ENCODE assay signal across 11 cellular contexts in the genomic region with DNA sequence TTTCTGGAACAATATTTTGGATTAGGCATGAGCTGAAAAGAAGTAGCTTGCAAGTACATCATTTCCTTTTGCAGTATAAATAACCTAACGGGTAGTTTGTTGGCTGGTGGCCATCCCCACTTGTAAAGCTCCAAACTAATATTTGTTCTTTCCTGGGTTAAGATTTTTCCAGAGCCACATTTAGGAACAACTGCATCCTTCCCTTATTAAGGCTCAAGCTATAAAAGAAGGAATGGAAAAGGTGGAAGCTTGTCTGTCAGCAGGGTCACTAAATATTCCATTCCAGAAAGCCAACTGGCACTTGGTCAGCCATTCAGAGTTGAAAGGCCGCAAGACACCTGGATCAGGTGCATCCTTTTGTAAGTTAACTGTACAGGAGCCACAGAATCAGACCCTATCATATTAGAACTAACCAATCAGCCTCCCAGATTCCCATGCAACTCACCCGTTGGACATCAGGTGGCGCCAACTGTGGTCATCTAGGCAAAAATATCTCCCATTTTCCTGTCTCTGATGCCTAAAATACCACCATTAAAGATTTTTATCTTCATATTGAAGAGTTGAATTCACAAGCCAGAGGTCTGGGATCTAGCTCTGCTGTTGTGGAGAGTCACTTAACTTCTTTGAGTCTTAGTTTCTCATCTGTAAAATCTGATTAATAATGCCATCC.
DNase-seq lines count a peak whose midpoint lies in the region; ATAC-seq, FAIRE-seq and TF ChIP-seq lines count a peak whose summit lies in the region.
"Had no signal": no experiment of that assay in that cellular context is flagged by ENCODE, and none has a peak within 500 bp of the region (broad histone marks: within the 10 kb centered on the region; RNA-seq: fewer than 3 reads in every experiment).

No MANE protein-coding gene starts in this region.

- no TSS peak for BruUV-seq in HepG2 (replicated peaks; lab: Mats Ljungman, UMichigan)

- no peak overlapping the region for H3K27ac ChIP-seq in HepG2 (ENCODE audit: extremely low read length, insufficient read depth, low read length)
- no peak overlapping the region for H3K27ac ChIP-seq in right lobe of liver
- peak overlapping the region; percentile 73 to 99 for H3K27ac ChIP-seq in aorta (ENCODE audit: low read depth in 1 of 2, low read length in 2 of 2)
- H3K27ac ChIP-seq: neutrophil had no signal

- in situ Hi-C loops in HepG2 (cut with HindIII; ENCODE audit: extremely low pct_ligation_motif_present, low pct_unique_long_range_greater_than_20kb) = no loop called here
- in situ Hi-C loops in astrocyte of the spinal cord (cut with HindIII; ENCODE audit: low sequenced_read_pairs) = no loop called here

- no peak for TF ChIP-seq RAD21 in HepG2 (CRISPR knock-in tag; IDR thresholded peaks at IDR 0.05)

- H2AFZ ChIP-seq in HepG2 (ENCODE audit: low read length) = no peak overlapping the region

- DNase-seq in HepG2 (ENCODE audit: low spot score) (no peak), right lobe of liver (no peak), astrocyte of the spinal cord (ENCODE audit: low read depth, low spot score) (peak; percentile 47), iris pigment epithelial cell (ENCODE audit: low read depth) (peak; percentile 52), aorta (peak in 1 of 2 donors; percentile 81), NOMO-1 (lab: John Stamatoyannopoulos, UW; ENCODE audit: unreplicated experiment in 2 of 2) (no peak)
- DNase-seq: CD8-positive, alpha-beta T cell; NCI-H774 had no signal

- CTCF ChIA-PET in HepG2 (lab: Yijun Ruan, JAX; ENCODE audit: low intra/inter-chr PET ratio, low total read pairs) = no interaction called here

- H3K4me3 ChIP-seq in HepG2 (replicated peaks in 1 of 3; ENCODE audit: insufficient read depth in 1 of 3, low read depth in 2 of 3, low read length in 3 of 3) (no peak overlapping the region), right lobe of liver (no peak overlapping the region), astrocyte of the spinal cord (ENCODE audit: low read depth, low read length) (no peak overlapping the region), aorta (ENCODE audit: low read length in 2 of 2) (no peak overlapping the region)

- H3K36me3 ChIP-seq in HepG2 (replicated peaks in 1 of 2; ENCODE audit: control insufficient read depth in 1 of 2, insufficient read depth in 2 of 2, low read length in 2 of 2) = no peaks in the 10 kb centered on the region
- H3K36me3 ChIP-seq in right lobe of liver = no peaks in the 10 kb centered on the region
- no peaks in the 10 kb centered on the region for H3K36me3 ChIP-seq in aorta (ENCODE audit: control insufficient read depth in 1 of 2, insufficient read depth in 2 of 2, low read length in 1 of 2)
- H3K36me3 ChIP-seq: neutrophil had no signal

- 10% methylated on average over 4 of the region's 4 CpGs for WGBS in HepG2 (ENCODE audit: low lambda C conversion rate)
- 42% methylated on average over 4 of the region's 4 CpGs for WGBS in right lobe of liver (ENCODE audit: insufficient coverage, low coverage, low lambda C conversion rate, missing lambda C conversion rate)
- WGBS in aorta, 2 donors = 48 to 49% methylated on average over 4 of the region's 4 CpGs

- no peak for TF ChIP-seq POLR2A in HepG2 (IDR thresholded peaks at IDR 0.05; ENCODE audit: insufficient read depth in 1 of 2, low read depth in 2 of 2, low read length in 2 of 2)
- no peak for TF ChIP-seq POLR2A in right lobe of liver (IDR thresholded peaks at IDR 0.05)

- H3K9ac ChIP-seq in HepG2 (ENCODE audit: insufficient read depth, low read depth, low read length) = no peak overlapping the region

- TF ChIP-seq CTCF in HepG2 (CRISPR knock-in tag; IDR thresholded peaks at IDR 0.05) (0 out of 2 replicates have a peak, but pooled peaks have one; percentile 11), right lobe of liver (IDR thresholded peaks at IDR 0.05) (peak in 2 of 4 donors; percentile 23 to 29), astrocyte of the spinal cord (IDR thresholded peaks at IDR 0.05; ENCODE audit: low read depth, low read length) (peak; percentile 54)

- TF ChIP-seq EP300 in HepG2 (IDR thresholded peaks at IDR 0.05; ENCODE audit: low read depth in 2 of 2, low read length in 2 of 2) = no peak
- no peak for TF ChIP-seq EP300 in HepG2 (CRISPR knock-in tag; IDR thresholded peaks at IDR 0.05; ENCODE audit: borderline replicate concordance)

- no peaks in the 10 kb centered on the region for H3K4me1 ChIP-seq in HepG2 (ENCODE audit: insufficient read depth, low read length)
- no peaks in the 10 kb centered on the region for H3K4me1 ChIP-seq in right lobe of liver
- H3K4me1 ChIP-seq in aorta (ENCODE audit: control insufficient read depth in 1 of 2, insufficient read depth in 2 of 2, low read length in 2 of 2) = peaks cover 0 to 6% of the 10 kb centered on the region in 2 donors

- intact Hi-C loops in HepG2 (cut with micrococcal nuclease; ENCODE audit: unreplicated experiment) (no loop called here), right lobe of liver (cut with DNase I) (no loop called here), aorta (cut with DNase I) (loop anchor here (2.0 to 5.0 kb wide), 3 partner anchors 34 to 49 kb away; no protein-coding TSS in a partner anchor)

- no peak for ATAC-seq in HepG2
- ATAC-seq in right lobe of liver = no peak
- peak; percentile 53 for ATAC-seq in aorta (ENCODE audit: low FRiP score)
- no peak for ATAC-seq in GM19452 (IDR thresholded peaks at IDR 0.05; ENCODE audit: unreplicated experiment)
- ATAC-seq in GM21515 (IDR thresholded peaks at IDR 0.05; ENCODE audit: unreplicated experiment) = no peak
- ATAC-seq: CD8-positive, alpha-beta T cell had no signal

- no peaks in the 10 kb centered on the region for H4K20me1 ChIP-seq in HepG2 (ENCODE audit: insufficient read depth, low read length)

- H3K79me2 ChIP-seq in HepG2 (ENCODE audit: insufficient read depth, low read length) = no peaks in the 10 kb centered on the region

- POLR2A ChIA-PET in HepG2 (lab: Yijun Ruan, JAX) = no interaction called here

- H3K9me3 ChIP-seq in HepG2 (ENCODE audit: low read length) = peaks cover 28% of the 10 kb centered on the region
- H3K9me3 ChIP-seq in right lobe of liver = no peaks in the 10 kb centered on the region
- H3K9me3 ChIP-seq in aorta (ENCODE audit: control insufficient read depth, low read length) = peaks cover 3% of the 10 kb centered on the region

- H3K4me2 ChIP-seq in HepG2 (ENCODE audit: low read depth, low read length) = no peak overlapping the region

- peaks cover 0 to 3% of the 10 kb centered on the region in 2 experiments; a peak in 1 of 5 replicates for H3K27me3 ChIP-seq in HepG2 (ENCODE audit: control insufficient read depth in 1 of 2, insufficient read depth in 2 of 2, low read length in 2 of 2)
- no peaks in the 10 kb centered on the region for H3K27me3 ChIP-seq in right lobe of liver
- H3K27me3 ChIP-seq in aorta (ENCODE audit: control insufficient read depth in 1 of 2, insufficient read depth in 2 of 2, low read length in 1 of 2) = no peaks in the 10 kb centered on the region
- H3K27me3 ChIP-seq: neutrophil had no signal

- no peak for FAIRE-seq in HepG2 (lab: Jason Lieb, UNC)

TF ChIP-seq in HepG2, 621 proteins besides CTCF, POLR2A, EP300 and RAD21 (continues in another document):
- no peak for TF ChIP-seq ZNF619 (CRISPR knock-in tag; IDR thresholded peaks at IDR 0.05)
- TF ChIP-seq AHR (CRISPR knock-in tag; IDR thresholded peaks at IDR 0.05) = no peak
- TF ChIP-seq HHEX (CRISPR knock-in tag; IDR thresholded peaks at IDR 0.05) = no peak
- no peak for TF ChIP-seq LRRFIP1 (CRISPR knock-in tag; conservative IDR thresholded peaks at IDR 0.05)
- TF ChIP-seq, protein P1, sequence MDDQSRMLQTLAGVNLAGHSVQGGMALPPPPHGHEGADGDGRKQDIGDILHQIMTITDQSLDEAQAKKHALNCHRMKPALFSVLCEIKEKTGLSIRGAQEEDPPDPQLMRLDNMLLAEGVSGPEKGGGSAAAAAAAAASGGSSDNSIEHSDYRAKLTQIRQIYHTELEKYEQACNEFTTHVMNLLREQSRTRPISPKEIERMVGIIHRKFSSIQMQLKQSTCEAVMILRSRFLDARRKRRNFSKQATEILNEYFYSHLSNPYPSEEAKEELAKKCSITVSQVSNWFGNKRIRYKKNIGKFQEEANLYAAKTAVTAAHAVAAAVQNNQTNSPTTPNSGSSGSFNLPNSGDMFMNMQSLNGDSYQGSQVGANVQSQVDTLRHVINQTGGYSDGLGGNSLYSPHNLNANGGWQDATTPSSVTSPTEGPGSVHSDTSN (CRISPR knock-in tag; IDR thresholded peaks at IDR 0.05; ENCODE audit: borderline replicate concordance) = no peak
- TF ChIP-seq ATRX (CRISPR knock-in tag; IDR thresholded peaks at IDR 0.05; ENCODE audit: borderline replicate concordance) = no peak
- no peak for TF ChIP-seq ZNF614 (CRISPR knock-in tag; IDR thresholded peaks at IDR 0.05; ENCODE audit: borderline replicate concordance)
- no peak for TF ChIP-seq E2F2 (CRISPR knock-in tag; IDR thresholded peaks at IDR 0.05; ENCODE audit: borderline replicate concordance)
- TF ChIP-seq TAF15 (IDR thresholded peaks at IDR 0.05; ENCODE audit: low read depth, low read length, poor library complexity, severe bottlenecking) = no peak
- TF ChIP-seq POLR2G (IDR thresholded peaks at IDR 0.05; ENCODE audit: low read depth, low read length) = no peak

Comparison
In these comparisons a context has a peak if more than half of its experiments do, and no peak if none do; other contexts are left out.
1. DNase-seq: peak in astrocyte of the spinal cord (single experiment) and iris pigment epithelial cell (single experiment); none in HepG2 (single experiment), right lobe of liver (0 of 3) and NOMO-1 (0 of 2).
2. H3K27ac ChIP-seq: peak in aorta (2 of 2); none in HepG2 (single experiment) and right lobe of liver (0 of 3).
3. intact Hi-C loops: an anchor here in aorta (2.0 to 5.0 kb wide); none called in HepG2 and right lobe of liver.